21 cellular contexts compared by ENCODE assay signal in the genomic region with DNA sequence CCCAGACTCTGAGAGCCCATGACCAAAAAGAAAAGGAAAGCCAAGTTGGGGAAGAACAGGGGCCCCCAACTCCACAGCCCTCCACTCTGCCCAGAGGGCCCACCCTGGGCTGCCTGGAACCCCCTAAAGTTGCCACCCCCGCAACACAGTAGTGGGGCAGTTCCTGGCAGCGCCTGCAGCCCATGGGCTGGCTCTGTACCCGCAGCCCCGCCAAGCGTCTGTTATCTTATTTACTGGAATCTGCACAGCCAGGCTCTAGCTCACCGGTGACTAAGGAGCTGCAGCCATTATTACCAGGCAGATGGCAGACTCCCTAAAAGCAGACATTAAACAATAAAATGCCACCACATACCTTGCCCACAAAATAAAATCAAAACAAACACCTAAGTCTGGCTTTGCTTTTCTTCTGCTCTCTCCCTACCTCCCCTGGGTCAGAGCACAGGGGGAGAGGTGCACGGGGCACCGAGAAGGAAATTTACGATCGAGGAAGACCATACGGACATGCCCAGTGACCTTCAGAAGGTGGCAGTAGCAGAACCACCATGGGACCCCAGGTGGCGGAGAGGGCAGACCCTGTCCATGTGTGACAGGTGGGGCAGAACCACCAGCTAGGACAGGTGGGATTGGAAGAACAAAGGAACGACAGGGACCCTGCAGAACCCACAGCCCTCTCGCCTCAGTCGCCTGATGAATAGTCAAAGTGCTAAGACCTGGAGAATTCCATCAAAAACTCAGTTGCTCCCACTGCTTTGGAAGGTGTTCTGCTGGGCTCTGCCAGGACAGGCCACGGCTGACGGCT.
A peak's percentile ranks its signal among the peaks of the same experiment; 100 is the strongest.
DNase-seq lines count a peak whose midpoint lies in the region; ATAC-seq and TF ChIP-seq lines count a peak whose summit lies in the region.
"Had no signal": no experiment of that assay in that cellular context is flagged by ENCODE, and none has a peak within 500 bp of the region (broad histone marks: within the 10 kb centered on the region; RNA-seq: fewer than 3 reads in every experiment).

No MANE protein-coding gene starts in this region.

- intact Hi-C loops in heart left ventricle (cut with DNase I) = no loop called here
- intact Hi-C loops in left ventricle myocardium inferior (cut with micrococcal nuclease) = no loop called here
- intact Hi-C loops in right lobe of liver (cut with DNase I) = no loop called here
- intact Hi-C loops in ovary (cut with DNase I) = no loop called here

- no peak for TF ChIP-seq CTCF in heart left ventricle (IDR thresholded peaks at IDR 0.05)
- TF ChIP-seq CTCF in left ventricle myocardium inferior (IDR thresholded peaks at IDR 0.05; ENCODE audit: borderline replicate concordance) = no peak
- no peak for TF ChIP-seq CTCF in right lobe of liver (IDR thresholded peaks at IDR 0.05)
- no peak for TF ChIP-seq CTCF in ovary (IDR thresholded peaks at IDR 0.05)

- ATAC-seq in heart left ventricle (peak in 3 of 4 donors; percentile 34 to 67 (median 67)), right lobe of liver (peak in 3 of 4 donors; percentile 7 to 56 (median 42)), HG02759 (IDR thresholded peaks at IDR 0.05; ENCODE audit: unreplicated experiment) (no peak)
- ATAC-seq in stimulated activated memory B cell treated with anti-CD40 and anti-IgM and Interleukin-4, amounts not matched to agents 10 μg/mL and 1 μg/mL and 100 μg/mL, for 72 hours = no peak

- peaks cover 41% of the 10 kb centered on the region for H3K4me1 Mint-ChIP-seq in stimulated activated memory B cell treated with anti-CD40 and anti-IgM and Interleukin-4, amounts not matched to agents 10 μg/mL and 1 μg/mL and 100 μg/mL, for 72 hours
- H3K4me1 Mint-ChIP-seq: activated naive CD4-positive, alpha-beta T cell treated with anti-CD3 and anti-CD28 coated beads, Interleukin-2, amount 10 ng/mL, durations not matched to agents 7 days and 5 days had no signal

- DNase-seq in heart left ventricle = peak in 1 of 5 donors; percentile 33
- no peak for DNase-seq in left ventricle myocardium inferior
- peak; percentile 15 for DNase-seq in amniotic epithelial cell (ENCODE audit: low read depth)
- peak in 1 of 3 donors; percentile 53 for DNase-seq in right lobe of liver
- no peak for DNase-seq in ovary
- DNase-seq in nucleus accumbens (lab: John Stamatoyannopoulos, UW) = no peak
- DNase-seq: activated naive CD4-positive, alpha-beta T cell treated with anti-CD3 and anti-CD28 coated beads, Interleukin-2, amount 10 ng/mL, durations not matched to agents 7 days and 5 days; endodermal cell; GDM1; NCI-H2227 treated with DMSO at 0.1 percent for 48 hours; NCI-H774; retina; SIG-M5; stimulated activated CD8-positive, alpha-beta memory T cell treated with anti-CD3 and anti-CD28 coated beads, Interleukin-4, amount 100 ng/mL, for 48 hours; WERI-Rb-1 had no signal

- H3K4me3 Mint-ChIP-seq in stimulated activated memory B cell treated with anti-CD40 and anti-IgM and Interleukin-4, amounts not matched to agents 10 μg/mL and 1 μg/mL and 100 μg/mL, for 72 hours = no peak overlapping the region
- H3K4me3 Mint-ChIP-seq: activated naive CD4-positive, alpha-beta T cell treated with anti-CD3 and anti-CD28 coated beads, Interleukin-2, amount 10 ng/mL, durations not matched to agents 7 days and 5 days; endodermal cell; neural progenitor cell had no signal

- H3K4me1 ChIP-seq in heart left ventricle (peaks cover 0 to 22% (median 0%) of the 10 kb centered on the region in 12 donors), left ventricle myocardium inferior (peaks cover 9% of the 10 kb centered on the region), right lobe of liver (peaks cover 0 to 48% (median 15%) of the 10 kb centered on the region in 4 donors), ovary (ENCODE audit: insufficient read depth) (no peaks in the 10 kb centered on the region)

- no peaks in the 10 kb centered on the region for H3K9me3 Mint-ChIP-seq in stimulated activated memory B cell treated with anti-CD40 and anti-IgM and Interleukin-4, amounts not matched to agents 10 μg/mL and 1 μg/mL and 100 μg/mL, for 72 hours
- H3K9me3 Mint-ChIP-seq: activated naive CD4-positive, alpha-beta T cell treated with anti-CD3 and anti-CD28 coated beads, Interleukin-2, amount 10 ng/mL, durations not matched to agents 7 days and 5 days; endodermal cell; neural progenitor cell had no signal

- H3K36me3 Mint-ChIP-seq in stimulated activated memory B cell treated with anti-CD40 and anti-IgM and Interleukin-4, amounts not matched to agents 10 μg/mL and 1 μg/mL and 100 μg/mL, for 72 hours = peaks cover 5% of the 10 kb centered on the region
- H3K36me3 Mint-ChIP-seq: activated naive CD4-positive, alpha-beta T cell treated with anti-CD3 and anti-CD28 coated beads, Interleukin-2, amount 10 ng/mL, durations not matched to agents 7 days and 5 days; neural progenitor cell had no signal

- 71 to 80% (median 76%) methylated on average over 17 of the region's 17 CpGs for WGBS in heart left ventricle, 4 donors
- 72% methylated on average over 12 of the region's 17 CpGs for WGBS in right lobe of liver (ENCODE audit: insufficient coverage, low coverage, low lambda C conversion rate, missing lambda C conversion rate)
- whole genome bisulfite sequencing in ovary, 3 donors = 80 to 88% (median 80%) methylated on average over 17 of the region's 17 CpGs

- no peak for TF ChIP-seq EP300 in ovary (IDR thresholded peaks at IDR 0.05)

- H3K36me3 ChIP-seq in heart left ventricle (no peaks in the 10 kb centered on the region), left ventricle myocardium inferior (no peaks in the 10 kb centered on the region), right lobe of liver (no peaks in the 10 kb centered on the region), ovary (no peaks in the 10 kb centered on the region)
- H3K36me3 ChIP-seq: BLaER1 treated with 17β-estradiol and CSF1 and Interleukin-3, amounts not matched to agents 10 nM and 100 nM; neural progenitor cell; suprapubic skin; WERI-Rb-1 had no signal

- TF ChIP-seq POLR2A in heart left ventricle (IDR thresholded peaks at IDR 0.05) (no peak), right lobe of liver (IDR thresholded peaks at IDR 0.05) (no peak), ovary (IDR thresholded peaks at IDR 0.05) (no peak)

- no peak overlapping the region for H3K4me3 ChIP-seq in heart left ventricle
- H3K4me3 ChIP-seq in left ventricle myocardium inferior = no peak overlapping the region
- H3K4me3 ChIP-seq in right lobe of liver = no peak overlapping the region
- H3K4me3 ChIP-seq in ovary = no peak overlapping the region
- H3K4me3 ChIP-seq: BLaER1 treated with 17β-estradiol and CSF1 and Interleukin-3, amounts not matched to agents 10 nM and 100 nM; neural progenitor cell; suprapubic skin had no signal

- peak overlapping the region; percentile 23 for H3K27ac Mint-ChIP-seq in stimulated activated memory B cell treated with anti-CD40 and anti-IgM and Interleukin-4, amounts not matched to agents 10 μg/mL and 1 μg/mL and 100 μg/mL, for 72 hours
- H3K27ac Mint-ChIP-seq: activated naive CD4-positive, alpha-beta T cell treated with anti-CD3 and anti-CD28 coated beads, Interleukin-2, amount 10 ng/mL, durations not matched to agents 7 days and 5 days; endodermal cell; neural progenitor cell had no signal

- no peaks in the 10 kb centered on the region for H3K9me3 ChIP-seq in heart left ventricle
- H3K9me3 ChIP-seq in left ventricle myocardium inferior (replicated peaks) = no peaks in the 10 kb centered on the region
- no peaks in the 10 kb centered on the region for H3K9me3 ChIP-seq in right lobe of liver
- H3K9me3 ChIP-seq in ovary = no peaks in the 10 kb centered on the region
- H3K9me3 ChIP-seq: BLaER1 treated with 17β-estradiol and CSF1 and Interleukin-3, amounts not matched to agents 10 nM and 100 nM; suprapubic skin had no signal

- H3K27me3 Mint-ChIP-seq in stimulated activated memory B cell treated with anti-CD40 and anti-IgM and Interleukin-4, amounts not matched to agents 10 μg/mL and 1 μg/mL and 100 μg/mL, for 72 hours = no peaks in the 10 kb centered on the region
- H3K27me3 Mint-ChIP-seq: activated naive CD4-positive, alpha-beta T cell treated with anti-CD3 and anti-CD28 coated beads, Interleukin-2, amount 10 ng/mL, durations not matched to agents 7 days and 5 days had no signal

- H3K27ac ChIP-seq in heart left ventricle (no peak overlapping the region), left ventricle myocardium inferior (replicated peaks) (no peak overlapping the region), right lobe of liver (peak overlapping the region in 1 of 3 donors; percentile 53), ovary (no peak overlapping the region)
- H3K27ac ChIP-seq: BLaER1 treated with 17β-estradiol and CSF1 and Interleukin-3, amounts not matched to agents 10 nM and 100 nM; HL-60; neural progenitor cell; suprapubic skin; WERI-Rb-1 had no signal

- no peaks in the 10 kb centered on the region for H3K27me3 ChIP-seq in heart left ventricle
- no peaks in the 10 kb centered on the region for H3K27me3 ChIP-seq in left ventricle myocardium inferior (ENCODE audit: low read depth)
- H3K27me3 ChIP-seq in right lobe of liver = no peaks in the 10 kb centered on the region
- H3K27me3 ChIP-seq in ovary = no peaks in the 10 kb centered on the region
- H3K27me3 ChIP-seq: BLaER1 treated with 17β-estradiol and CSF1 and Interleukin-3, amounts not matched to agents 10 nM and 100 nM; suprapubic skin had no signal

Comparison
In these comparisons a context has a peak if more than half of its experiments do, and no peak if none do; other contexts are left out.
1. ATAC-seq: peak in heart left ventricle (3 of 4) and right lobe of liver (3 of 4); none in stimulated activated memory B cell treated with anti-CD40 and anti-IgM and Interleukin-4, amounts not matched to agents 10 μg/mL and 1 μg/mL and 100 μg/mL, for 72 hours (single experiment) and HG02759 (single experiment).